In the genomic region with DNA sequence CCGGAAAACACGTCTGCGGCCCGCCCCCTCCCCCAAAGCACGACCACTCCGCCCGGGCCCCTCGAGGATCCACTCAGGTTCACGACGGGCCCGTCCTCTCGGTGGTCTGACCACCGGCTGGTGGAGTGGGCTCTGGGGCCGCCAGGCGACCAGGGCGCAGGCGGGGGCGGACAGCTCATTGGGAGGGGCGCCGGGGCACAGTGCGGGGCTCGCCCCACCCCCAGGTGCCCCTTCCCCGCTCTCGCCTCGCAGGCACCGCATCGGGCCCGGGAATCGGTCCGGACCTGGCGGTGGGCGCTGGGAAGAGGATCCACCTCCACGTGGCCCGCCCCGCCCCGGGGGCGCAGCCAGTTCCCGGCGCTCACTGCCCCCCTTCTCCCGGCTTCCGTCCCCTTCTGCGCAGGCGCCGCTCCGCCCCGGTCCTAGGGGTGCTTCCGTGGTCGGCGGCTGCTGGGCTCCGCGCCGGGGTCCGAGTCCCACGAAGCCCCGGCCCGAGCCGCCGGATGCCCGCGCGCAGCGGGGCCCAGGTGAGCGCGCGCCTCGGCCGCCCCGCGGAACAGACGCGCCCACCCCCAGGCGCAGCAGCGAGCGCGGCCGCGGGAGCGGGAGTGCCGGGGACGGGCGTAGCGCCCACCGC, we compare ENCODE assay signal across 8 cellular contexts. TPM values are rescaled to one million over a fixed set of nuclear protein-coding genes. Genes with fewer than 3 reads are reported as not detected.
DNase-seq lines count a peak whose midpoint lies in the region; ATAC-seq and TF ChIP-seq lines count a peak whose summit lies in the region.

A gene with protein sequence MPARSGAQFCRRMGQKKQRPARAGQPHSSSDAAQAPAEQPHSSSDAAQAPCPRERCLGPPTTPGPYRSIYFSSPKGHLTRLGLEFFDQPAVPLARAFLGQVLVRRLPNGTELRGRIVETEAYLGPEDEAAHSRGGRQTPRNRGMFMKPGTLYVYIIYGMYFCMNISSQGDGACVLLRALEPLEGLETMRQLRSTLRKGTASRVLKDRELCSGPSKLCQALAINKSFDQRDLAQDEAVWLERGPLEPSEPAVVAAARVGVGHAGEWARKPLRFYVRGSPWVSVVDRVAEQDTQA (plus strand): TSS at position 419 of the 637 bp plus-strand sequence. CDS start 85 bp downstream, at position 504.

- H2AFZ ChIP-seq in GM23338 = peak within 1 kb of the TSS; percentile 28
- H2AFZ ChIP-seq in MM.1S (ENCODE audit: low read length) = peak within 1 kb of the TSS; percentile 81

- no peaks in the 10 kb centered on the region for H3K9me3 Mint-ChIP-seq in GM23338
- no peaks in the 10 kb centered on the region for H3K9me3 Mint-ChIP-seq in T-helper 1 cell treated with Interleukin-12 subunit alpha and Interleukin-12 subunit beta and Interleukin-4 antibody, amounts not matched to agents 30 μg/mL and 1 μg/mL, for 36 hours

- peak within 1 kb of the TSS; percentile 84 for H3K4me2 ChIP-seq in GM23338
- peak within 1 kb of the TSS; percentile 99 for H3K4me2 ChIP-seq in MM.1S (ENCODE audit: low read depth, low read length)

- no peaks in the 10 kb centered on the region for H4K20me1 ChIP-seq in GM23338 (replicated peaks; ENCODE audit: insufficient read depth)
- no peaks in the 10 kb centered on the region for H4K20me1 ChIP-seq in MM.1S (ENCODE audit: insufficient read depth, low read length)

- H3K79me2 ChIP-seq in GM23338 (replicated peaks; ENCODE audit: insufficient read depth) (no peaks in the 10 kb centered on the region), MM.1S (ENCODE audit: low read length) (peaks cover 9% of the 10 kb centered on the region)

- peak within 1 kb of the TSS; percentile 87 for H3K9ac ChIP-seq in MM.1S (ENCODE audit: low read length)

- intact Hi-C loops in left ventricle myocardium inferior (cut with micrococcal nuclease) (no loop called here), psoas muscle (cut with DNase I) (no loop called here)

- H3F3A ChIP-seq in GM23338 (replicated peaks; ENCODE audit: low read depth) (peaks cover 17% of the 10 kb centered on the region; the same call in 1 of the 2 replicates), MM.1S (ENCODE audit: insufficient read depth, low read length) (0 out of 2 replicates have a peak, but pooled peaks cover 3% of the 10 kb centered on the region)

- 0 to 1% (median 1%) methylated on average over 57 to 83 of the region's 83 CpGs for WGBS in psoas muscle, 3 donors
- WGBS in urinary bladder = under 1% methylated on average over 83 of the region's 83 CpGs

- H3K4me3 ChIP-seq in GM23338 (peak within 1 kb of the TSS; percentile 64), MM.1S (ENCODE audit: low read length) (peak within 1 kb of the TSS; percentile 90), left ventricle myocardium inferior (peak within 1 kb of the TSS; percentile 88), psoas muscle (peak within 1 kb of the TSS; percentile 91), urinary bladder (ENCODE audit: low read depth, low read length) (peak within 1 kb of the TSS; percentile 87)

- H3K27me3 ChIP-seq in GM23338 (ENCODE audit: insufficient read depth) (no peaks in the 10 kb centered on the region), MM.1S (replicated peaks; ENCODE audit: insufficient read depth, low read length) (no peaks in the 10 kb centered on the region), left ventricle myocardium inferior (ENCODE audit: low read depth) (no peaks in the 10 kb centered on the region), psoas muscle (ENCODE audit: insufficient read depth in 3 of 3, low read length in 2 of 3) (no peaks in the 10 kb centered on the region)

- H3K36me3 ChIP-seq in GM23338 (ENCODE audit: insufficient read depth) = no peaks in the 10 kb centered on the region
- no peaks in the 10 kb centered on the region for H3K36me3 ChIP-seq in MM.1S (replicated peaks; ENCODE audit: insufficient read depth, low read length)
- H3K36me3 ChIP-seq in left ventricle myocardium inferior = peaks cover 22% of the 10 kb centered on the region
- H3K36me3 ChIP-seq in psoas muscle (ENCODE audit: insufficient read depth in 1 of 2, low read depth in 1 of 2) = peaks cover 0 to 25% of the 10 kb centered on the region in 2 donors
- H3K36me3 ChIP-seq in urinary bladder (ENCODE audit: insufficient read depth) = peaks cover under 1% of the 10 kb centered on the region

- TF ChIP-seq CTCF in GM23338 (conservative IDR thresholded peaks at IDR 0.05; ENCODE audit: low read depth in 2 of 2) (no peak), MM.1S (IDR thresholded peaks at IDR 0.05; ENCODE audit: low read length) (no peak), left ventricle myocardium inferior (IDR thresholded peaks at IDR 0.05; ENCODE audit: borderline replicate concordance) (no peak), psoas muscle (IDR thresholded peaks at IDR 0.05) (no peak)

- H3K4me1 ChIP-seq in GM23338 (ENCODE audit: insufficient read depth) = peaks cover 37% of the 10 kb centered on the region
- peaks cover 23% of the 10 kb centered on the region for H3K4me1 ChIP-seq in MM.1S (ENCODE audit: low read length)
- peaks cover 73% of the 10 kb centered on the region for H3K4me1 ChIP-seq in left ventricle myocardium inferior
- H3K4me1 ChIP-seq in psoas muscle = peaks cover 35% of the 10 kb centered on the region
- H3K4me1 ChIP-seq in urinary bladder (ENCODE audit: insufficient read depth) = no peaks in the 10 kb centered on the region

- peaks cover 44% of the 10 kb centered on the region for H3K4me1 Mint-ChIP-seq in GM23338
- peaks cover 24% of the 10 kb centered on the region for H3K4me1 Mint-ChIP-seq in T-helper 1 cell treated with Interleukin-12 subunit alpha and Interleukin-12 subunit beta and Interleukin-4 antibody, amounts not matched to agents 30 μg/mL and 1 μg/mL, for 36 hours (ENCODE audit: low read depth)

- H3K9me3 ChIP-seq in MM.1S (replicated peaks; ENCODE audit: insufficient read depth, low read length) (no peaks in the 10 kb centered on the region), left ventricle myocardium inferior (replicated peaks) (no peaks in the 10 kb centered on the region), psoas muscle (no peaks in the 10 kb centered on the region)

- no peak within 1 kb of the TSS for H3K27ac ChIP-seq in GM23338 (ENCODE audit: low read depth)
- peak within 1 kb of the TSS; percentile 19; the same call in 1 of the 2 replicates for H3K27ac ChIP-seq in MM.1S (ENCODE audit: low read length)
- peak within 1 kb of the TSS; percentile 96 for H3K27ac ChIP-seq in left ventricle myocardium inferior (replicated peaks)
- peak within 1 kb of the TSS; percentile 94 for H3K27ac ChIP-seq in psoas muscle
- peak within 1 kb of the TSS; percentile 91 for H3K27ac ChIP-seq in urinary bladder (ENCODE audit: low read depth)

- H3K27me3 Mint-ChIP-seq in GM23338 (ENCODE audit: insufficient read depth, low read depth, poor library complexity) = peaks cover 22% of the 10 kb centered on the region
- peaks cover 21% of the 10 kb centered on the region for H3K27me3 Mint-ChIP-seq in T-helper 1 cell treated with Interleukin-12 subunit alpha and Interleukin-12 subunit beta and Interleukin-4 antibody, amounts not matched to agents 30 μg/mL and 1 μg/mL, for 36 hours (ENCODE audit: low read depth)

- no peak within 1 kb of the TSS for H3K27ac Mint-ChIP-seq in GM23338
- H3K27ac Mint-ChIP-seq in T-helper 1 cell treated with Interleukin-12 subunit alpha and Interleukin-12 subunit beta and Interleukin-4 antibody, amounts not matched to agents 30 μg/mL and 1 μg/mL, for 36 hours = peak within 1 kb of the TSS; percentile 85

- DNase-seq in ELF-1 (ENCODE audit: low read depth, low spot score) = peak; percentile 62
- DNase-seq in GM23338 (ENCODE audit: low spot score) = peak; percentile 77
- DNase-seq in MM.1S = peak; percentile 79
- peak; percentile 64 for DNase-seq in amniotic epithelial cell (ENCODE audit: low read depth)
- peak; percentile 91 for DNase-seq in left ventricle myocardium inferior
- peak; percentile 91 to 94 for DNase-seq in psoas muscle

- no peaks in the 10 kb centered on the region for H3K9me2 ChIP-seq in GM23338 (ENCODE audit: insufficient read depth)
- H3K9me2 ChIP-seq in MM.1S (replicated peaks; ENCODE audit: insufficient read depth, low read length) = no peaks in the 10 kb centered on the region

- ATAC-seq in GM23338 = peak; percentile 31
- ATAC-seq in psoas muscle = peak; percentile 75 to 83 (median 82)

- H3K4me3 Mint-ChIP-seq in GM23338 = peak within 1 kb of the TSS; percentile 82
- H3K4me3 Mint-ChIP-seq in T-helper 1 cell treated with Interleukin-12 subunit alpha and Interleukin-12 subunit beta and Interleukin-4 antibody, amounts not matched to agents 30 μg/mL and 1 μg/mL, for 36 hours = peak within 1 kb of the TSS; percentile 91

- H3K36me3 Mint-ChIP-seq in GM23338 (ENCODE audit: low read depth) = no peaks in the 10 kb centered on the region
- peaks cover 5% of the 10 kb centered on the region for H3K36me3 Mint-ChIP-seq in T-helper 1 cell treated with Interleukin-12 subunit alpha and Interleukin-12 subunit beta and Interleukin-4 antibody, amounts not matched to agents 30 μg/mL and 1 μg/mL, for 36 hours (ENCODE audit: low read depth)

TF ChIP-seq in GM23338, 12 proteins besides CTCF, POLR2A, EP300 and RAD21:
- no peak for TF ChIP-seq ZNF114 (CRISPR knock-in tag; IDR thresholded peaks at IDR 0.05)
- no peak for TF ChIP-seq CREB1 (CRISPR knock-in tag; IDR thresholded peaks at IDR 0.05; ENCODE audit: low read depth)
- TF ChIP-seq EZH2 (IDR thresholded peaks at IDR 0.05; ENCODE audit: low read depth, unreplicated experiment) = no peak
- TF ChIP-seq POLR2AphosphoS5 (IDR thresholded peaks at IDR 0.05; ENCODE audit: low read depth) = peak; percentile 55

RNA-seq across cellular contexts. Expression of the gene that starts here (rescaled TPM):
- 57.8 and 91.1 TPM in 2 replicates for total RNA-seq in GM23338 (2014; rRNA removed; shearing (Covaris generic))
- polyA plus RNA-seq in GM23338 (2016; fragmentation: Nextera tagmentation; extraction: Ambion mirVana) (38.0 and 39.2 TPM in 2 replicates), psoas muscle (10 to 100 TPM; 53.8 to 68.1 (median 57.7) TPM), urinary bladder (89.6 TPM)
- total RNA-seq in left ventricle myocardium inferior (44.5 TPM), psoas muscle (10 to 100 TPM; 23.0 to 43.1 (median 37.8) TPM), urinary bladder (58.8 TPM)
